17 cellular contexts compared by ENCODE assay signal in the genomic region with DNA sequence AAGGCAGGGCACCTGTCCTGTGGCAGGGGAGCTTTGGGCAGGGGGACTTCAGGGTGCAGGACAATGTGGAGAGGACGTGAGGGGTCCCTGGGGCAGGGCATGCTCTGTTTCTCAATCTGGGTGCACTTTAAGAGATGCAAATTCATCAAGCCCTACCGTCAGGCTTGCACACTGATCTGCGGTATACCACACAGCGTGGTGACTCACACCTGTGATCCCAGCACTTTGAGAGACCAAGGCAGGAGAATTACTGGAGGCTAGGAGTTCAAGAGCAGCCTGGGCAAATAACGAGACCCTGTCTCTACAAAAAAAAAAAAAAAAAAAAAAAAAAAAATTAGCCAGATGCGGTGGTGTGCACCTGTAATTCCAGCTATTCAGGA.
"Had no signal": no experiment of that assay in that cellular context is flagged by ENCODE, and none has a peak within 500 bp of the region (broad histone marks: within the 10 kb centered on the region; RNA-seq: fewer than 3 reads in every experiment).

No MANE protein-coding gene starts in this region.

- H3K36me3 ChIP-seq: heart right ventricle, left lung, upper lobe of right lung had no signal

- H3K27me3 ChIP-seq: upper lobe of right lung had no signal

- H3K4me1 Mint-ChIP-seq: activated B cell treated with CpG ODN at 0.5 μM for 24 hours had no signal

- H3K9me3 ChIP-seq: upper lobe of right lung had no signal

- H3K4me3 ChIP-seq: heart right ventricle, left lung, upper lobe of right lung had no signal

- H3K27me3 Mint-ChIP-seq: progenitor cell of endocrine pancreas had no signal

- H3K4me3 Mint-ChIP-seq: activated B cell treated with CpG ODN at 0.5 μM for 24 hours; activated CD4-positive, alpha-beta T cell treated with anti-CD3 and anti-CD28 coated beads, Interleukin-2, amount 10 ng/mL, durations not matched to agents 7 days and 5 days; activated CD8-positive, alpha-beta memory T cell treated with anti-CD3 and anti-CD28 coated beads, Interleukin-2, amount 10 ng/mL, durations not matched to agents 7 days and 5 days; activated CD8-positive, alpha-beta T cell treated with anti-CD3 and anti-CD28 coated beads for 36 hours; naive thymus-derived CD4-positive, alpha-beta T cell; neural crest cell had no signal

- DNase-seq: activated B cell treated with CpG ODN at 0.5 μM for 24 hours; activated CD4-positive, alpha-beta T cell treated with anti-CD3 and anti-CD28 coated beads, Interleukin-2, amount 10 ng/mL, durations not matched to agents 7 days and 5 days; activated CD8-positive, alpha-beta memory T cell treated with anti-CD3 and anti-CD28 coated beads, Interleukin-2, amount 10 ng/mL, durations not matched to agents 7 days and 5 days; activated CD8-positive, alpha-beta T cell treated with anti-CD3 and anti-CD28 coated beads for 36 hours; cortex of kidney; erythroblast; foreskin fibroblast; heart right ventricle; retina; stimulated activated CD4-positive, alpha-beta T cell treated with anti-CD3 and anti-CD28 coated beads, Interleukin-2, amount 100 ng/mL, for 48 hours; stimulated activated naive CD4-positive, alpha-beta T cell treated with Interleukin-2 at 50 U/mL for 16 hours; T-helper 9 cell had no signal

- H3K27ac Mint-ChIP-seq: activated B cell treated with CpG ODN at 0.5 μM for 24 hours; activated CD4-positive, alpha-beta T cell treated with anti-CD3 and anti-CD28 coated beads, Interleukin-2, amount 10 ng/mL, durations not matched to agents 7 days and 5 days; activated CD8-positive, alpha-beta memory T cell treated with anti-CD3 and anti-CD28 coated beads, Interleukin-2, amount 10 ng/mL, durations not matched to agents 7 days and 5 days; activated CD8-positive, alpha-beta T cell treated with anti-CD3 and anti-CD28 coated beads for 36 hours; naive thymus-derived CD4-positive, alpha-beta T cell had no signal

- H3K27ac ChIP-seq: heart right ventricle, left lung, upper lobe of right lung had no signal

- H3K4me1 ChIP-seq: heart right ventricle, left lung, upper lobe of right lung had no signal

- H3K36me3 Mint-ChIP-seq: activated CD8-positive, alpha-beta memory T cell treated with anti-CD3 and anti-CD28 coated beads, Interleukin-2, amount 10 ng/mL, durations not matched to agents 7 days and 5 days had no signal

- ATAC-seq: activated CD8-positive, alpha-beta memory T cell treated with anti-CD3 and anti-CD28 coated beads, Interleukin-2, amount 10 ng/mL, durations not matched to agents 7 days and 5 days; activated CD8-positive, alpha-beta T cell treated with anti-CD3 and anti-CD28 coated beads for 36 hours; heart right ventricle; left lung; naive thymus-derived CD4-positive, alpha-beta T cell; upper lobe of right lung had no signal
